ENCODE assay signal across 26 cellular contexts in the genomic region with DNA sequence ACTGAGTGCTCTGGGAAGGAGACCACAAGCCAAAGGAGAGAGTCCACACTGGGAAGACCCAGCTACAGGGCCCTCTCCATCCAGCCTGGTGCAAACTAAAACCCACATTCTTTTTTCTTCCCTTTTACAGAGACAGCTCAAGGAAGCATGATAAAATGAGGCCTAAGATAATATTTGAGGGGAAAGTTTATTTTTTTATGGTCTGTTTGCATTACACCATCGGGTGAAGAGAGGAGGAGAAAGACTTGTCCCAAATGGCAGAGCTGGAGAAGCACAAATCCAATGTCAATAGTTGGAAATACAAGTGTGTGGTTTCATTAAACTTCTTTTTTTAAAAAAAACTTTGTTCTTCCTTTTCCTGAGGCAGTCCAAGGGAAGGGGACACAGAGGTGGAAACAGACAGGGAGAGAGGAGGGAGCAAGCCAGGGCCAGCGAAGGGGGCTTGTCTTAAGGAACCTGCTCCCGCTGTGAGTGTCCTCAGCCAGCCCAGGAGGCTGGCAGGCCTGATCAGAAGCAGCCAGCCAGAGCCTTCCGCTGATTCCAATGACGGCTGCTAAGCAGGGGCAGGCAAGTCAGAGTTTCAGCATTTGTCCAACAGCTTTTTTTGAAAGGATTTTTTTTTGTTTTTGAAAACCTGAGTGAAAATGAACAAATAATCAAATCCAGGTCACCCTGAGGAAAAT.
DNase-seq lines count a peak whose midpoint lies in the region; ATAC-seq and TF ChIP-seq lines count a peak whose summit lies in the region.
"Had no signal": no experiment of that assay in that cellular context is flagged by ENCODE, and none has a peak within 500 bp of the region (broad histone marks: within the 10 kb centered on the region; RNA-seq: fewer than 3 reads in every experiment).

No MANE protein-coding gene starts in this region.

- H3K9me3 Mint-ChIP-seq in activated CD8-positive, alpha-beta T cell treated with anti-CD3 and anti-CD28 coated beads, Interleukin-2, amount 10 ng/mL, durations not matched to agents 7 days and 5 days (ENCODE audit: insufficient read depth), result no peaks in the 10 kb centered on the region
- H3K9me3 Mint-ChIP-seq: CD4-positive, alpha-beta T cell had no signal

- H3K4me3 Mint-ChIP-seq in activated CD8-positive, alpha-beta T cell treated with anti-CD3 and anti-CD28 coated beads, Interleukin-2, amount 10 ng/mL, durations not matched to agents 7 days and 5 days, result no peak overlapping the region
- H3K4me3 Mint-ChIP-seq: CD4-positive, alpha-beta T cell had no signal

- H3K27me3 Mint-ChIP-seq in activated CD8-positive, alpha-beta T cell treated with anti-CD3 and anti-CD28 coated beads, Interleukin-2, amount 10 ng/mL, durations not matched to agents 7 days and 5 days (ENCODE audit: low read depth), result peaks cover 21% of the 10 kb centered on the region

- no peak overlapping the region for H3K4me3 ChIP-seq in choroid plexus epithelial cell (ENCODE audit: low read depth, low read length)
- H3K4me3 ChIP-seq: BLaER1, SJSA1 had no signal

- TF ChIP-seq CTCF in choroid plexus epithelial cell (conservative IDR thresholded peaks at IDR 0.05; ENCODE audit: low read depth, low read length), result no peak

- POLR2A ChIA-PET in activated CD8-positive, alpha-beta T cell treated with anti-CD3 and anti-CD28 coated beads, Interleukin-2, amount 10 ng/mL, durations not matched to agents 7 days and 5 days (lab: Charles Lee), result no interaction called here

- H3K27ac Mint-ChIP-seq in activated CD8-positive, alpha-beta T cell treated with anti-CD3 and anti-CD28 coated beads, Interleukin-2, amount 10 ng/mL, durations not matched to agents 7 days and 5 days, result no peak overlapping the region
- H3K27ac Mint-ChIP-seq: CD4-positive, alpha-beta T cell had no signal

- DNase-seq in DMS53 (lab: John Stamatoyannopoulos, UW) (peak; percentile 10), DMS53 treated with DMSO at 0.1 percent for 48 hours (lab: John Stamatoyannopoulos, UW; ENCODE audit: unreplicated experiment) (no peak), choroid plexus epithelial cell (ENCODE audit: low read depth) (peak; percentile 39), medulla oblongata (ENCODE audit: extremely low spot score) (peak; percentile 12), NCI-H1092 treated with DMSO at 0.1 percent for 48 hours (lab: John Stamatoyannopoulos, UW) (no peak)
- no peak for DNase-seq in activated CD8-positive, alpha-beta T cell treated with anti-CD3 and anti-CD28 coated beads, Interleukin-2, amount 10 ng/mL, durations not matched to agents 7 days and 5 days
- DNase-seq: ACHN; Caco-2; CD4-positive, alpha-beta T cell; DMS 273 treated with DMSO at 0.1 percent for 48 hours; GF-D8; H7; KBM-7; MM.1S; NCI-H1048; NCI-H1436 treated with DMSO at 0.1 percent for 48 hours; NCI-H1930; NCI-H524; NCI-H774; OCI-M1 had no signal

- ATAC-seq in GM18867 (IDR thresholded peaks at IDR 0.05; ENCODE audit: unreplicated experiment) (no peak), GM18907 (IDR thresholded peaks at IDR 0.05; ENCODE audit: unreplicated experiment) (no peak)
- no peak for ATAC-seq in activated CD8-positive, alpha-beta T cell treated with anti-CD3 and anti-CD28 coated beads, Interleukin-2, amount 10 ng/mL, durations not matched to agents 7 days and 5 days
- ATAC-seq: HepG2, Right ventricle myocardium inferior had no signal

- no peaks in the 10 kb centered on the region for H3K4me1 Mint-ChIP-seq in activated CD8-positive, alpha-beta T cell treated with anti-CD3 and anti-CD28 coated beads, Interleukin-2, amount 10 ng/mL, durations not matched to agents 7 days and 5 days (ENCODE audit: low read depth)

- no peaks in the 10 kb centered on the region for H3K36me3 Mint-ChIP-seq in activated CD8-positive, alpha-beta T cell treated with anti-CD3 and anti-CD28 coated beads, Interleukin-2, amount 10 ng/mL, durations not matched to agents 7 days and 5 days (ENCODE audit: low read depth)

- CTCF ChIA-PET in activated CD8-positive, alpha-beta T cell treated with anti-CD3 and anti-CD28 coated beads, Interleukin-2, amount 10 ng/mL, durations not matched to agents 7 days and 5 days (lab: Charles Lee), result no interaction called here

Comparison
In these comparisons a context has a peak if more than half of its experiments do, and no peak if none do; other contexts are left out.
1. DNase-seq: peak in DMS53 (single experiment), choroid plexus epithelial cell (single experiment) and medulla oblongata (single experiment); none in DMS53 treated with DMSO at 0.1 percent for 48 hours (single experiment), activated CD8-positive, alpha-beta T cell treated with anti-CD3 and anti-CD28 coated beads, Interleukin-2, amount 10 ng/mL, durations not matched to agents 7 days and 5 days (single experiment) and NCI-H1092 treated with DMSO at 0.1 percent for 48 hours (single experiment).